ENCODE assay signal across 1 cellular context in genomic region chr12:27710592-27711311, GRCh38.
TF ChIP-seq lines count a peak whose summit lies in the region.

Gene MRPS35, plus strand, starts transcription at chr12:27710832. Its CDS starts 12 bp downstream, at chr12:27710844.

TF ChIP-seq in HEK293, 187 proteins besides CTCF, POLR2A, EP300 and RAD21 (continued from another document):
- TF ChIP-seq, protein P1, sequence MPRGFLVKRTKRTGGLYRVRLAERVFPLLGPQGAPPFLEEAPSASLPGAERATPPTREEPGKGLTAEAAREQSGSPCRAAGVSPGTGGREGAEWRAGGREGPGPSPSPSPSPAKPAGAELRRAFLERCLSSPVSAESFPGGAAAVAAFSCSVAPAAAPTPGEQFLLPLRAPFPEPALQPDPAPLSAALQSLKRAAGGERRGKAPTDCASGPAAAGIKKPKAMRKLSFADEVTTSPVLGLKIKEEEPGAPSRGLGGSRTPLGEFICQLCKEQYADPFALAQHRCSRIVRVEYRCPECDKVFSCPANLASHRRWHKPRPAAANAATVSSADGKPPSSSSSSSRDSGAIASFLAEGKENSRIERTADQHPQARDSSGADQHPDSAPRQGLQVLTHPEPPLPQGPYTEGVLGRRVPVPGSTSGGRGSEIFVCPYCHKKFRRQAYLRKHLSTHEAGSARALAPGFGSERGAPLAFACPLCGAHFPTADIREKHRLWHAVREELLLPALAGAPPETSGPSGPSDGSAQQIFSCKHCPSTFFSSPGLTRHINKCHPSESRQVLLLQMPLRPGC (tag by site-specific recombination; IDR thresholded peaks at IDR 0.05): peak; percentile 73
- no peak for TF ChIP-seq ZNF701 (tag by site-specific recombination; IDR thresholded peaks at IDR 0.05)
- no peak for TF ChIP-seq ZNF311 (tag by site-specific recombination; IDR thresholded peaks at IDR 0.05; ENCODE audit: borderline replicate concordance)
- TF ChIP-seq ZNF169 (tag by site-specific recombination; IDR thresholded peaks at IDR 0.05): no peak
- TF ChIP-seq ZNF140 (tag by site-specific recombination; IDR thresholded peaks at IDR 0.05): no peak
- TF ChIP-seq KLF7 (tag by site-specific recombination; IDR thresholded peaks at IDR 0.05; ENCODE audit: borderline replicate concordance): peak; percentile 91
- no peak for TF ChIP-seq ZSCAN23 (tag by site-specific recombination; IDR thresholded peaks at IDR 0.05)
- TF ChIP-seq ZNF561 (tag by site-specific recombination; IDR thresholded peaks at IDR 0.05; ENCODE audit: borderline replicate concordance): peak; percentile 55; the same call in 1 of the 2 replicates
- TF ChIP-seq PRDM2 (tag by site-specific recombination; IDR thresholded peaks at IDR 0.05; ENCODE audit: borderline replicate concordance): no peak
- TF ChIP-seq ZNF121 (tag by site-specific recombination; IDR thresholded peaks at IDR 0.05): peak; percentile 68; the same call in 1 of the 2 replicates
- no peak; the same call in none of the 2 replicates for TF ChIP-seq ZSCAN4 (tag by site-specific recombination; IDR thresholded peaks at IDR 0.05)
- no peak for TF ChIP-seq ZNF473 (tag by site-specific recombination; IDR thresholded peaks at IDR 0.05)
- TF ChIP-seq ZNF239 (tag by site-specific recombination; IDR thresholded peaks at IDR 0.05): 0 out of 2 replicates have a peak, but pooled peaks have one; percentile 20
- no peak for TF ChIP-seq ZNF354C (tag by site-specific recombination; IDR thresholded peaks at IDR 0.05; ENCODE audit: borderline replicate concordance, low read depth)
- no peak for TF ChIP-seq ZNF555 (tag by site-specific recombination; conservative IDR thresholded peaks at IDR 0.05)
- TF ChIP-seq FEZF1 (tag by site-specific recombination; IDR thresholded peaks at IDR 0.05): no peak
- TF ChIP-seq ZBTB10 (tag by site-specific recombination; IDR thresholded peaks at IDR 0.05): no peak
- peak; percentile 64 for TF ChIP-seq SP2 (tag by site-specific recombination; IDR thresholded peaks at IDR 0.05)
- TF ChIP-seq ZNF404 (tag by site-specific recombination; IDR thresholded peaks at IDR 0.05): no peak
- TF ChIP-seq ZNF654 (tag by site-specific recombination; IDR thresholded peaks at IDR 0.05; ENCODE audit: low read depth): no peak
- no peak for TF ChIP-seq ZNF292 (tag by site-specific recombination; IDR thresholded peaks at IDR 0.05; ENCODE audit: borderline replicate concordance, low read depth)
- TF ChIP-seq ZNF677 (tag by site-specific recombination; IDR thresholded peaks at IDR 0.05): 0 out of 2 replicates have a peak, but pooled peaks have one; percentile 8
- TF ChIP-seq ZNF274 (IDR thresholded peaks at IDR 0.05; ENCODE audit: low read length): no peak
- TF ChIP-seq ZNF274 (tag by site-specific recombination; IDR thresholded peaks at IDR 0.05; ENCODE audit: borderline replicate concordance): no peak
- peak; percentile 79 for TF ChIP-seq KLF1 (tag by site-specific recombination; IDR thresholded peaks at IDR 0.05)
- TF ChIP-seq, protein P2, sequence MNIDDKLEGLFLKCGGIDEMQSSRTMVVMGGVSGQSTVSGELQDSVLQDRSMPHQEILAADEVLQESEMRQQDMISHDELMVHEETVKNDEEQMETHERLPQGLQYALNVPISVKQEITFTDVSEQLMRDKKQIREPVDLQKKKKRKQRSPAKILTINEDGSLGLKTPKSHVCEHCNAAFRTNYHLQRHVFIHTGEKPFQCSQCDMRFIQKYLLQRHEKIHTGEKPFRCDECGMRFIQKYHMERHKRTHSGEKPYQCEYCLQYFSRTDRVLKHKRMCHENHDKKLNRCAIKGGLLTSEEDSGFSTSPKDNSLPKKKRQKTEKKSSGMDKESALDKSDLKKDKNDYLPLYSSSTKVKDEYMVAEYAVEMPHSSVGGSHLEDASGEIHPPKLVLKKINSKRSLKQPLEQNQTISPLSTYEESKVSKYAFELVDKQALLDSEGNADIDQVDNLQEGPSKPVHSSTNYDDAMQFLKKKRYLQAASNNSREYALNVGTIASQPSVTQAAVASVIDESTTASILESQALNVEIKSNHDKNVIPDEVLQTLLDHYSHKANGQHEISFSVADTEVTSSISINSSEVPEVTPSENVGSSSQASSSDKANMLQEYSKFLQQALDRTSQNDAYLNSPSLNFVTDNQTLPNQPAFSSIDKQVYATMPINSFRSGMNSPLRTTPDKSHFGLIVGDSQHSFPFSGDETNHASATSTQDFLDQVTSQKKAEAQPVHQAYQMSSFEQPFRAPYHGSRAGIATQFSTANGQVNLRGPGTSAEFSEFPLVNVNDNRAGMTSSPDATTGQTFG (tag by site-specific recombination; IDR thresholded peaks at IDR 0.05; ENCODE audit: borderline replicate concordance): no peak
- peak; percentile 53; the same call in 1 of the 2 replicates for TF ChIP-seq ZNF843 (tag by site-specific recombination; IDR thresholded peaks at IDR 0.05)
- TF ChIP-seq ZNF529 (tag by site-specific recombination; IDR thresholded peaks at IDR 0.05; ENCODE audit: insufficient replicate concordance): no peak
- TF ChIP-seq GLI4 (tag by site-specific recombination; IDR thresholded peaks at IDR 0.05): peak; percentile 99
- TF ChIP-seq ZIC2 (tag by site-specific recombination; IDR thresholded peaks at IDR 0.05): peak; percentile 59
- no peak for TF ChIP-seq OSR2 (tag by site-specific recombination; IDR thresholded peaks at IDR 0.05)
- TF ChIP-seq, protein P3, sequence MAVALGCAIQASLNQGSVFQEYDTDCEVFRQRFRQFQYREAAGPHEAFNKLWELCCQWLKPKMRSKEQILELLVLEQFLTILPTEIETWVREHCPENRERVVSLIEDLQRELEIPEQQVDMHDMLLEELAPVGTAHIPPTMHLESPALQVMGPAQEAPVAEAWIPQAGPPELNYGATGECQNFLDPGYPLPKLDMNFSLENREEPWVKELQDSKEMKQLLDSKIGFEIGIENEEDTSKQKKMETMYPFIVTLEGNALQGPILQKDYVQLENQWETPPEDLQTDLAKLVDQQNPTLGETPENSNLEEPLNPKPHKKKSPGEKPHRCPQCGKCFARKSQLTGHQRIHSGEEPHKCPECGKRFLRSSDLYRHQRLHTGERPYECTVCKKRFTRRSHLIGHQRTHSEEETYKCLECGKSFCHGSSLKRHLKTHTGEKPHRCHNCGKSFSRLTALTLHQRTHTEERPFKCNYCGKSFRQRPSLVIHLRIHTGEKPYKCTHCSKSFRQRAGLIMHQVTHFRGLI (tag by site-specific recombination; IDR thresholded peaks at IDR 0.05): peak; percentile 47; the same call in 1 of the 2 replicates
